Comparison of ENCODE assay signal across 20 cellular contexts in the genomic region with DNA sequence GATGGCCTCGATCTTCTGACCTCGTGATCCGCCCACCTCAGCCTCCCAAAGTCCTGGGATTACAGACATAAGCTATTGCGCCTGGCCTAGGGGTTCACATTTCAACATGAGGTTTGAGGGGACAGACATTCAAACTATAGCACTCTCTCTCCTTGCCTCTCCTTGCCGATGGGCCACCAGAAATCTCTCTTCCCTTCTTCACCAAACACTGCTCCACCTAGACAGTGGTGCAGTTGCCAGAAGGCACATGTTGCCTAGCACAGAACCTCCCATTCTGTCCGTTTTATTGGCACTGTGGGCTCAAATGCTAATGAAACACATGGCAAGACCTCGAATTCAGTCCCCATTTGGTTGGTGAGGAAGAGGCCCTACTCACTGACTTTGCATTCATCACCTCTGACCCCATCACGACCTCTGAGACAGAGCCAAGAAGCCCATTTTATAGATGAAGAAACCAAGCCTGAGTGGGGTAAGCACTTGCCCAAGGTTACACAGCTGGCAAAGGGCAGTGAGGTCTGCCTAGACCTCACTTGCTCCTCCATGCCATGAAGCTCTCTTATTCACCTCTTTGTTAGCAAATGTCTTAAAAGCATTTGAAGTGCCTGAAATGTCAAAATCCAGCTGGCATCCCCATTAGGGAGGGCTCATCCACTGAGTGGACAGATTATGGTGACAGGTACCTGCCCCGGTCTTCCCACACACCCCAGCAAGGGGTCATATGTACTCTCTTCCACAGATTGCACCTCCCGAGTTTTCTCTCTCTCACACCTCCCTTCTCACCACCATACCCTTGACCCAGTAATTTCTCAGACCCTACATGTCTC. TPM values are rescaled to one million over a fixed set of nuclear protein-coding genes. Genes with fewer than 3 reads are reported as not detected.
DNase-seq lines count a peak whose midpoint lies in the region; ATAC-seq and TF ChIP-seq lines count a peak whose summit lies in the region.
"Had no signal": no experiment of that assay in that cellular context is flagged by ENCODE, and none has a peak within 500 bp of the region (broad histone marks: within the 10 kb centered on the region; RNA-seq: fewer than 3 reads in every experiment).

No MANE protein-coding gene starts in this region.

- TF ChIP-seq POLR2A in thyroid gland (IDR thresholded peaks at IDR 0.05), result no peak

- CTCF ChIA-PET in RWPE1 (lab: Yijun Ruan, JAX), result interaction anchor here (0.6 kb wide), 1 partner anchor 20 kb away, joined by 7 read pairs; no protein-coding TSS in a partner anchor

- no peak overlapping the region for H3K4me3 ChIP-seq in left ventricle myocardium inferior
- no peak overlapping the region for H3K4me3 ChIP-seq in thyroid gland (replicated peaks in 1 of 3)
- H3K4me3 ChIP-seq: cardiac muscle cell, HAP-1, tibial artery had no signal

- H3K27me3 ChIP-seq in left ventricle myocardium inferior (ENCODE audit: low read depth) (peaks cover 45% of the 10 kb centered on the region), thyroid gland (no peaks in the 10 kb centered on the region)
- H3K27me3 ChIP-seq: cardiac muscle cell, neutrophil, tibial artery had no signal

- DNase-seq in Right ventricle myocardium superior, result no peak
- no peak for DNase-seq in left ventricle myocardium inferior
- no peak for DNase-seq in RWPE1 (ENCODE audit: low spot score)
- peak; percentile 44 for DNase-seq in left lobe of liver (ENCODE audit: low spot score)
- DNase-seq in thyroid gland, result peak in 1 of 2 donors; percentile 1
- no peak for DNase-seq in SIG-M5 (lab: John Stamatoyannopoulos, UW)
- no peak for DNase-seq in T-helper 1 cell
- DNase-seq: activated CD4-positive, alpha-beta T cell treated with anti-CD3 and anti-CD28 coated beads, Interleukin-2, amount 50 U/mL, for 48 hours; DND-41; erythroblast; foreskin melanocyte; KG1; NCI-H1694 treated with DMSO at 0.1 percent for 48 hours; NCI-H226; stimulated activated naive B cell treated with anti-CD40 and anti-IgM and Interleukin-4, amounts not matched to agents 10 μg/mL and 1 μg/mL and 100 μg/mL, for 72 hours had no signal

- H3K27ac ChIP-seq in left ventricle myocardium inferior (replicated peaks) (no peak overlapping the region), RWPE1 (peak overlapping the region; percentile 95), thyroid gland (peak overlapping the region in 2 of 3 donors; percentile 83 to 85)
- H3K27ac ChIP-seq: cardiac muscle cell, neutrophil had no signal

- peak; percentile 4 for ATAC-seq in Right ventricle myocardium superior (ENCODE audit: poor library complexity)
- no peak for ATAC-seq in left lobe of liver

- H3K9me3 ChIP-seq in left ventricle myocardium inferior (replicated peaks) (no peaks in the 10 kb centered on the region), thyroid gland (no peaks in the 10 kb centered on the region)
- H3K9me3 ChIP-seq: neutrophil, tibial artery had no signal

- POLR2A ChIA-PET in RWPE1 (lab: Yijun Ruan, JAX; ENCODE audit: low non-redundant PET), result no interaction called here

- TF ChIP-seq CTCF in left ventricle myocardium inferior (IDR thresholded peaks at IDR 0.05; ENCODE audit: borderline replicate concordance) (no peak), RWPE1 (conservative IDR thresholded peaks at IDR 0.05; ENCODE audit: low read depth) (no peak), thyroid gland (IDR thresholded peaks at IDR 0.05) (no peak)

- WGBS in thyroid gland, 2 donors, result 92 to 93% methylated on average over 10 of the region's 10 CpGs

- intact Hi-C loops in Right ventricle myocardium superior (cut with DNase I) (no loop called here), left ventricle myocardium inferior (cut with micrococcal nuclease) (no loop called here), thyroid gland (cut with DNase I) (no loop called here)

- H3K4me1 ChIP-seq in left ventricle myocardium inferior (peaks cover 7% of the 10 kb centered on the region), thyroid gland (peaks cover 20 to 39% of the 10 kb centered on the region in 2 donors)
- H3K4me1 ChIP-seq: HAP-1 had no signal

- no peaks in the 10 kb centered on the region for H3K36me3 ChIP-seq in left ventricle myocardium inferior
- no peaks in the 10 kb centered on the region for H3K36me3 ChIP-seq in thyroid gland
- H3K36me3 ChIP-seq: cardiac muscle cell, HAP-1, neutrophil, tibial artery had no signal

RNA-seq across cellular contexts. Expression of gene GPRIN2, which starts 34.0 kb away (rescaled TPM):
- total RNA-seq in Right ventricle myocardium superior (not detected), left ventricle myocardium inferior (not detected), left lobe of liver (1.1 TPM), thyroid gland (10 to 100 TPM in 2 of 4 donors, 1 to 10 TPM in 2; 9.1 to 14.7 (median 10.6) TPM)
- total RNA-seq: activated T-helper 2 cell treated with anti-CD3 and anti-CD28 coated beads, Interferon-gamma antibody, Interleukin-2, Interleukin-4, amounts not matched to agents 10 μg/mL and 5 μg/mL and 100 μg/mL, durations not matched to agents 14 hours and 24 hours and 36 hours had no signal

RNA-seq across cellular contexts. Expression of gene SYT15, which starts 56.4 kb away (rescaled TPM):
- total RNA-seq in Right ventricle myocardium superior (2.7 TPM), left ventricle myocardium inferior (1.9 TPM), left lobe of liver (0.65 TPM), thyroid gland (1 to 10 TPM; 1.9 to 5.0 (median 3.1) TPM)

RNA-seq across cellular contexts. Expression of gene NPY4R, which starts 56.7 kb away (rescaled TPM):
- total RNA-seq in Right ventricle myocardium superior, result not detected
- not detected for total RNA-seq in left ventricle myocardium inferior
- not detected for total RNA-seq in left lobe of liver
- not detected for total RNA-seq in thyroid gland
- total RNA-seq: activated T-helper 2 cell treated with anti-CD3 and anti-CD28 coated beads, Interferon-gamma antibody, Interleukin-2, Interleukin-4, amounts not matched to agents 10 μg/mL and 5 μg/mL and 100 μg/mL, durations not matched to agents 14 hours and 24 hours and 36 hours had no signal
